Comparison of ENCODE assay signal across 26 cellular contexts in the genomic region with DNA sequence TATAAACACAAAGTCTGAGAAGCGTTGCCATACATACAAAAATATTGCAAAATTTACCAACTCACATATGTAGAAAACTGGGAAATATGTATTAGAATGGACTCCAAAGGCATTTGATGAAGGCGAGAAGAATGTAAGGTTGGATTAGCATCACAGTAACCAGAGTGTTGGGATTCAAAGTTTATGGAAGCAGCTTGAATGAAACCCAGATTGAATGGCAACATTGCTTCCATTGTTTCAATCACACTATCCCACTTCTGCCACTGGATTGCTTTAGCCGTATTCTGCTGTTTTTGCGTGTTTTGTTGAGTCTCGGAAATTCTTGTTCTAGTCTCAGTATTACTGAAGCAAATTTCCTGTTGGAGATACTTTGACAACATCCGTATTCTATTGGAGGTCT.
A peak's percentile ranks its signal among the peaks of the same experiment; 100 is the strongest.
DNase-seq lines count a peak whose midpoint lies in the region; ATAC-seq, FAIRE-seq and TF ChIP-seq lines count a peak whose summit lies in the region.
"Had no signal": no experiment of that assay in that cellular context is flagged by ENCODE, and none has a peak within 500 bp of the region (broad histone marks: within the 10 kb centered on the region; RNA-seq: fewer than 3 reads in every experiment).

No MANE protein-coding gene starts in this region.

- BruUV-seq in GM12878 (replicated peaks; lab: Mats Ljungman, UMichigan), result no TSS peak

- no peak for TF ChIP-seq EP300 in GM12878 (IDR thresholded peaks at IDR 0.05; ENCODE audit: borderline replicate concordance in 1 of 2, control insufficient read depth in 1 of 2, low read depth in 2 of 2, low read length in 2 of 2)

- H3K9me3 ChIP-seq in NT2/D1 (ENCODE audit: insufficient read depth, low read length), result no peaks in the 10 kb centered on the region
- H3K9me3 ChIP-seq in GM12878 (replicated peaks; ENCODE audit: control insufficient read depth, insufficient read depth, low read length), result no peaks in the 10 kb centered on the region
- no peaks in the 10 kb centered on the region for H3K9me3 ChIP-seq in upper lobe of right lung
- H3K9me3 ChIP-seq: BE2C, BLaER1 had no signal

- H3K36me3 ChIP-seq in NT2/D1 (ENCODE audit: insufficient read depth, insufficient read length, low read length) (no peaks in the 10 kb centered on the region), GM12878 (ENCODE audit: control insufficient read depth in 2 of 2, insufficient read depth in 2 of 2, low read length in 1 of 2) (no peaks in the 10 kb centered on the region), upper lobe of right lung (no peaks in the 10 kb centered on the region)
- H3K36me3 ChIP-seq: BE2C, BLaER1 had no signal

- SMC1A ChIA-PET in GM12878 (lab: Charles Lee; ENCODE audit: uncharacterized antibody, unreplicated experiment), result interaction anchor here (0.6 to 1.0 kb wide), 2 partner anchors 11 to 223 kb away, joined by 3 read pairs; no protein-coding TSS in a partner anchor

- intact Hi-C loops in GM12878 (cut with micrococcal nuclease; ENCODE audit: unreplicated experiment), result no loop called here
- intact Hi-C loops in upper lobe of right lung (cut with DNase I), result no loop called here

- no peak overlapping the region for H3K4me2 ChIP-seq in GM12878 (ENCODE audit: control insufficient read depth, insufficient read depth)
- H3K4me2 ChIP-seq: A549, BLaER1 had no signal

- ATAC-seq in GM12878, result no peak
- ATAC-seq in upper lobe of right lung, result no peak
- ATAC-seq: A549 had no signal

- no peak overlapping the region for H2AFZ ChIP-seq in GM12878 (ENCODE audit: control insufficient read depth, low read depth, low read length)

- TF ChIP-seq RAD21 in GM12878 (IDR thresholded peaks at IDR 0.05; ENCODE audit: insufficient read depth, low read depth, low read length), result no peak

- H3K27ac ChIP-seq in GM12878 (ENCODE audit: control insufficient read depth, insufficient read depth), result no peak overlapping the region
- H3K27ac ChIP-seq in upper lobe of right lung, result no peak overlapping the region
- H3K27ac ChIP-seq: 22Rv1, A549, BLaER1 had no signal

- H3K4me1 ChIP-seq in NT2/D1 (ENCODE audit: insufficient read depth, insufficient read length) (no peaks in the 10 kb centered on the region), GM12878 (ENCODE audit: control insufficient read depth, insufficient read depth, low read length) (no peaks in the 10 kb centered on the region), upper lobe of right lung (no peaks in the 10 kb centered on the region)
- H3K4me1 ChIP-seq: A549, BE2C, BLaER1 had no signal

- H3K27me3 ChIP-seq in NT2/D1 (ENCODE audit: insufficient read depth, insufficient read length), result no peaks in the 10 kb centered on the region
- no peaks in the 10 kb centered on the region for H3K27me3 ChIP-seq in GM12878 (replicated peaks in 1 of 2; ENCODE audit: control insufficient read depth in 2 of 2, insufficient read depth in 2 of 2, low read length in 1 of 2)
- no peaks in the 10 kb centered on the region for H3K27me3 ChIP-seq in upper lobe of right lung
- H3K27me3 ChIP-seq: BE2C, BLaER1 had no signal

- peak; percentile 11 for DNase-seq in ELR (ENCODE audit: low read depth)
- DNase-seq in NT2/D1 (ENCODE audit: low read depth, low spot score), result peak; percentile 8
- no peak for DNase-seq in GM12878 (ENCODE audit: low read depth, low spot score)
- no peak for DNase-seq in activated effector memory CD4-positive, alpha-beta T cell treated with Interleukin-2 at 50 U/mL for 16 hours
- DNase-seq in upper lobe of right lung, result no peak
- DNase-seq in HTR-8/SVneo (ENCODE audit: insufficient read length, low spot score), result no peak
- DNase-seq: BE2C; C1 segment of cervical spinal cord; CD4-positive, alpha-beta memory T cell; CD4-positive, CD25-positive, alpha-beta regulatory T cell; CD8-positive, alpha-beta memory T cell; COR-L47; DMS 273 treated with DMSO at 0.1 percent for 48 hours; DMS153; DMS53; DMS79; DND-41; EL; GF-D8 had no signal

- POLR2A ChIA-PET in GM12878 (lab: Charles Lee), result no interaction called here

- RAD21 ChIA-PET in GM12878 (lab: Charles Lee; ENCODE audit: unreplicated experiment), result no interaction called here

- no peak for TF ChIP-seq POLR2A in GM12878 (IDR thresholded peaks at IDR 0.05; ENCODE audit: low read depth, low read length)

- H4K20me1 ChIP-seq in GM12878 (ENCODE audit: control insufficient read depth, insufficient read depth), result no peaks in the 10 kb centered on the region
- H4K20me1 ChIP-seq: BLaER1 had no signal

- CTCF ChIA-PET in GM12878 (lab: Yijun Ruan, JAX), result interaction anchor here (2.1 kb wide), 1 partner anchor 11 kb away, joined by 5 read pairs; no protein-coding TSS in a partner anchor

- FAIRE-seq in GM12878 (lab: Jason Lieb, UNC) (peak; percentile 13), HTR-8/SVneo (lab: Jason Lieb, UNC) (no peak)
- FAIRE-seq: A549, G401.6, GM12892, GM18507, GM19239 had no signal

- no peak overlapping the region for H3K9ac ChIP-seq in NT2/D1 (ENCODE audit: insufficient read length, low read depth)
- H3K9ac ChIP-seq in GM12878 (ENCODE audit: control insufficient read depth, insufficient read depth, low read length), result no peak overlapping the region
- H3K9ac ChIP-seq: BLaER1 had no signal

- no peaks in the 10 kb centered on the region for H3K79me2 ChIP-seq in GM12878 (ENCODE audit: control insufficient read depth, insufficient read depth, low read length)

- TF ChIP-seq CTCF in GM12878 (IDR thresholded peaks at IDR 0.05 in 2 of 3, conservative IDR thresholded peaks at IDR 0.05 in 1 of 3; ENCODE audit: control insufficient read depth in 2 of 3, extremely low read depth in 1 of 3, insufficient read depth in 1 of 3, low read depth in 3 of 3, low read length in 3 of 3), result no peak
- no peak for TF ChIP-seq CTCF in upper lobe of right lung (IDR thresholded peaks at IDR 0.05)

- in situ Hi-C loops in GM12878 (cut with MboI), result no loop called here

- H3K4me3 ChIP-seq in NT2/D1 (ENCODE audit: insufficient read length, low read depth) (no peak overlapping the region), GM12878 (no peak overlapping the region), upper lobe of right lung (no peak overlapping the region)
- H3K4me3 ChIP-seq: A549, BLaER1 had no signal

- 27% methylated on average over 6 of the region's 6 CpGs for WGBS in GM12878 (ENCODE audit: insufficient coverage, insufficient replicate concordance, low lambda C conversion rate, missing lambda C conversion rate)

TF ChIP-seq in GM12878, 131 proteins besides CTCF, POLR2A, EP300 and RAD21:
- TF ChIP-seq SMAD1 (IDR thresholded peaks at IDR 0.05; ENCODE audit: low read depth, partially characterized antibody) (no peak), ZNF217 (IDR thresholded peaks at IDR 0.05) (no peak)

Comparison
In these comparisons a context has a peak if more than half of its experiments do, and no peak if none do; other contexts are left out.
1. DNase-seq: peak in ELR (single experiment) and NT2/D1 (single experiment); none in GM12878 (single experiment), activated effector memory CD4-positive, alpha-beta T cell treated with Interleukin-2 at 50 U/mL for 16 hours (single experiment), upper lobe of right lung (single experiment) and HTR-8/SVneo (single experiment).